In the genomic region with DNA sequence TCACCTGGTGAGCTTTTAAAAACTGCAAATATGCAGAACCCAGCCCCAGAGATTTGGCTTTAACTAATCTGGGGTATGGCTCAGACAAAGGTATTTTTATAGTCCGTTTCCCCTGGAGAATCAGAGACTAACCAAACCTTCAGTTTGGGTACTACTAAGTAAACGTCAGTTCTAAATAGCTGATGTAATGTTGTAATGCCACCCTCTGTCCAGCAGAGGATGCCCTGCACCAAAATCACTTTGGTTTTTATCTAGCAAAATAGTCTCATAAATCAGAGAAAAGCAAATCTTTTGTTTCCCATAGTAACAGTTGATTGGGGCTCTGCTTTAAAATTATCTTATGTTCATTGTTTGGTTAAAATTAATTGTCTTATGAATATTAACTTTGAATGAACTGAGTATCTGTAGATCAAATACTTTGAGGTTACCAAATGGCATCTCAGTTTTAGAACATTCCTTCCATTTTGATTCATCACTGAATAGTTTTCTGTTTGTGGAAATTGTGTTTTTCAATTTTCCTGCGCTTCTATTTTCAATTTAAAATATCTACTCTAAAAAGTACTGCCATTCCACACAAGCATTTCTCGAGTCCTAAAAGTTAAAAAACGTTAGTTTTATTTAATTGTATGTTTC, we compare ENCODE assay signal across 8 cellular contexts.
A peak's percentile ranks its signal among the peaks of the same experiment; 100 is the strongest.
DNase-seq lines count a peak whose midpoint lies in the region; ATAC-seq and TF ChIP-seq lines count a peak whose summit lies in the region.

No MANE protein-coding gene starts in this region.

- peak; percentile 95 for TF ChIP-seq CTCF in endodermal cell (conservative IDR thresholded peaks at IDR 0.05)

- ATAC-seq in GM18909 (IDR thresholded peaks at IDR 0.05; ENCODE audit: poor library complexity, unreplicated experiment) (peak; percentile 61), HG03520 (IDR thresholded peaks at IDR 0.05; ENCODE audit: unreplicated experiment) (peak; percentile 74)

- no peaks in the 10 kb centered on the region for H3K9me3 ChIP-seq in endodermal cell (ENCODE audit: control insufficient read depth, low read length)

- no peak overlapping the region for H3K9ac ChIP-seq in endodermal cell (ENCODE audit: extremely low read depth, low read length, poor library complexity, severe bottlenecking)

- H3K36me3 ChIP-seq in endodermal cell (ENCODE audit: control insufficient read depth, insufficient read depth, low read length) = peaks cover 5% of the 10 kb centered on the region

- H3K9me3 Mint-ChIP-seq in endodermal cell = peaks cover 15% of the 10 kb centered on the region

- no peaks in the 10 kb centered on the region for H3K27me3 Mint-ChIP-seq in endodermal cell (ENCODE audit: insufficient read depth)

- H3K27me3 ChIP-seq in endodermal cell (ENCODE audit: control insufficient read depth, insufficient read depth, low read length, poor library complexity, severe bottlenecking) = no peaks in the 10 kb centered on the region

- H3K4me1 Mint-ChIP-seq in endodermal cell = peaks cover 19% of the 10 kb centered on the region

- H3K36me3 Mint-ChIP-seq in endodermal cell (ENCODE audit: low read depth) = peaks cover 30% of the 10 kb centered on the region

- H3K27ac ChIP-seq in endodermal cell (ENCODE audit: low read depth, low read length) = no peak overlapping the region

- H3K4me3 Mint-ChIP-seq in endodermal cell = no peak overlapping the region

- DNase-seq in DMS53 treated with DMSO at 0.1 percent for 48 hours (lab: John Stamatoyannopoulos, UW; ENCODE audit: unreplicated experiment) (peak; percentile 29), OCI-M2 (lab: John Stamatoyannopoulos, UW; ENCODE audit: unreplicated experiment) (peak; percentile 48), endodermal cell (peak; percentile 65), mucosa of gallbladder (ENCODE audit: low spot score) (peak; percentile 45), mesenteric fat pad (ENCODE audit: low spot score) (no peak), NCI-H2107 (lab: John Stamatoyannopoulos, UW) (no peak)

- H3K27ac Mint-ChIP-seq in endodermal cell = no peak overlapping the region

- no peaks in the 10 kb centered on the region for H3K4me1 ChIP-seq in endodermal cell (ENCODE audit: control insufficient read depth, insufficient read depth, low read length)

- H3K4me3 ChIP-seq in endodermal cell (ENCODE audit: low read length) = no peak overlapping the region

- WGBS in endodermal cell (ENCODE audit: insufficient coverage in 1 of 2, insufficient read length in 1 of 2), 2 experiments = 56% methylated on average over 4 of the region's 5 CpGs; no CpG with 5 or more reads in 1 of the 2 experiments

Comparison
In these comparisons a context has a peak if more than half of its experiments do, and no peak if none do; other contexts are left out.
1. DNase-seq: peak in DMS53 treated with DMSO at 0.1 percent for 48 hours (single experiment), OCI-M2 (single experiment), endodermal cell (single experiment) and mucosa of gallbladder (single experiment); none in mesenteric fat pad (single experiment) and NCI-H2107 (single experiment).